20 cellular contexts compared by ENCODE assay signal in the genomic region with DNA sequence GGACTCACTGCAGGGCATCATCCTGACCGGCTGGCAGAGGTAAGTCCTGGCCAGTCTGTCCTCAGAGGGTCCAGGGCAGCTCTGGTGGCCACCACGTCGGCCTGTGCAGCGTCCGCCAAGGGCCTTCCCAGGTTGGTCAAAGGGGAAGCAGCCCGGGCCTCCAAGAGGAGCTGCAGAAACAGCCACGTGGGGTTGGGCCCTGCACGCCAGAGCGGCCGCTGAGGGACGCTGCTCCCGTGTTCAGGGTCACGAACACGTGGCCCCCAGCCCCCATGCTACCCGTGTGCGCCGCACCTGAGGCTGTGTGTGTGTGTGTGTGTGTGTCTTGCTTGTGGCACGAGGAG.
"Had no signal": no experiment of that assay in that cellular context is flagged by ENCODE, and none has a peak within 500 bp of the region (broad histone marks: within the 10 kb centered on the region; RNA-seq: fewer than 3 reads in every experiment).

No MANE protein-coding gene starts in this region.

- FAIRE-seq: kidney had no signal

- ATAC-seq: left cardiac atrium; natural killer cell treated with Interleukin-12 subunit alpha and Interleukin-12 subunit beta and Interleukin-15 and Interleukin-18, amount 100 ng/mL, for 72 hours; sciatic nerve had no signal

- H3K27ac ChIP-seq: dorsolateral prefrontal cortex, hepatocyte, left ventricle myocardium inferior, tibial artery, upper lobe of left lung, uterus had no signal

- DNase-seq: cortex of kidney; dorsolateral prefrontal cortex; effector CD8-positive, alpha-beta T cell; foreskin melanocyte; head of caudate nucleus; kidney; left cardiac atrium; left ventricle myocardium inferior; mesenchymal stem cell; midbrain; stimulated activated CD4-positive, alpha-beta T cell treated with anti-CD3 and anti-CD28 coated beads, Interleukin-2, amount 100 ng/mL, for 24 hours; stimulated activated CD4-positive, alpha-beta T cell treated with anti-CD3 and anti-CD28 coated beads, Interleukin-4, amount 100 ng/mL, for 4 hours; stimulated activated naive CD4-positive, alpha-beta T cell treated with Interleukin-2 at 50 U/mL for 16 hours; tibial artery; uterus had no signal

- H3K4me2 ChIP-seq: hepatocyte had no signal

- H3K9me3 ChIP-seq: left ventricle myocardium inferior, tibial artery, upper lobe of left lung, uterus had no signal

- H3K27me3 ChIP-seq: dorsolateral prefrontal cortex, hepatocyte, tibial artery, upper lobe of left lung, uterus had no signal

- H3K79me2 ChIP-seq: hepatocyte had no signal

- H3K4me3 ChIP-seq: dorsolateral prefrontal cortex, hepatocyte, left ventricle myocardium inferior, lung, tibial artery, upper lobe of left lung, uterus had no signal

- H3K4me1 ChIP-seq: left ventricle myocardium inferior, uterus had no signal

- H3K36me3 ChIP-seq: uterus had no signal

- H2AFZ ChIP-seq: hepatocyte had no signal
